In the genomic region with DNA sequence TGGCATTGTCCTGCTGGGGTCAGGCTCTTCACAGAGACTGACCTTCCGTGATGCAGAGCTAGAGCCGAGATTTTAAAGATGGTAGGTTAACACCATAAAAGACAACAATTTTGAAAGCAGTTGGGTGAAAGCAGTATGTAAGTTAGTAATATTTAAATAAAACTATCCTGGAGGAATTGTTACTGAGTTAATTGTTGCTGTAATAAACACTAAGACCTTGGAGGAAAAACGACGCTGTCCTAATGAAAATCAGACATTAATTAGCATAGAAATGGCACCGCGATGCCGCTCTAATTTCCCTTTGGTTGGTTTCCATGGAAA, we compare ENCODE assay signal across 8 cellular contexts. TPM values are rescaled to one million over a fixed set of nuclear protein-coding genes. Genes with fewer than 3 reads are reported as not detected.
DNase-seq lines count a peak whose midpoint lies in the region; TF ChIP-seq lines count a peak whose summit lies in the region.

No MANE protein-coding gene starts in this region.

- H3K36me3 ChIP-seq in BE2C, result peaks cover 3% of the 10 kb centered on the region; the same call in 1 of the 2 replicates
- 0 out of 2 replicates have a peak, but pooled peaks cover 3% of the 10 kb centered on the region for H3K36me3 ChIP-seq in KOPT-K1 (ENCODE audit: insufficient read depth, low read length)
- no peaks in the 10 kb centered on the region for H3K36me3 ChIP-seq in endocrine pancreas (ENCODE audit: control insufficient read depth, insufficient read depth, low read length)
- H3K36me3 ChIP-seq in neutrophil, result no peaks in the 10 kb centered on the region

- H3K27ac ChIP-seq in KOPT-K1 (ENCODE audit: low read depth, low read length, poor library complexity, severe bottlenecking) (peak overlapping the region; percentile 92), neutrophil (peak overlapping the region; percentile 93)

- H3K4me1 ChIP-seq in BE2C (peaks cover 2% of the 10 kb centered on the region; the same call in 1 of the 2 replicates), endocrine pancreas (ENCODE audit: control insufficient read depth, insufficient read depth, low read length) (no peaks in the 10 kb centered on the region), neutrophil (ENCODE audit: control insufficient read depth in 1 of 2, insufficient read depth in 1 of 2, low read depth in 1 of 2, low read length in 1 of 2) (peaks cover 25 to 30% of the 10 kb centered on the region in 2 experiments)

- no peaks in the 10 kb centered on the region for H3K9me3 ChIP-seq in BE2C
- no peaks in the 10 kb centered on the region for H3K9me3 ChIP-seq in KOPT-K1 (ENCODE audit: insufficient read depth, low read length, poor library complexity, severe bottlenecking)
- no peaks in the 10 kb centered on the region for H3K9me3 ChIP-seq in endocrine pancreas (ENCODE audit: control insufficient read depth, low read length)
- no peaks in the 10 kb centered on the region for H3K9me3 ChIP-seq in neutrophil

- no peak for TF ChIP-seq CTCF in BE2C (IDR thresholded peaks at IDR 0.05; ENCODE audit: low read depth, low read length)
- no peak for TF ChIP-seq CTCF in neutrophil (IDR thresholded peaks at IDR 0.05)

- H3K9ac ChIP-seq in endocrine pancreas (ENCODE audit: control insufficient read depth, insufficient read depth, low read length), result no peak overlapping the region

- peak overlapping the region; percentile 100 for H3K4me3 ChIP-seq in BE2C (ENCODE audit: low read depth, low read length)
- peak overlapping the region; percentile 87 for H3K4me3 ChIP-seq in endocrine pancreas (ENCODE audit: control insufficient read depth, insufficient read depth, low read length)
- peak overlapping the region; percentile 90 to 98 for H3K4me3 ChIP-seq in neutrophil (ENCODE audit: low read depth in 1 of 2, low read length in 1 of 2)

- DNase-seq in BE2C, result no peak
- DNase-seq in NOMO-1 (lab: John Stamatoyannopoulos, UW; ENCODE audit: unreplicated experiment in 2 of 2), result no peak
- DNase-seq in SKM-1 treated with dmso at 0.1 percent for 144 hours (lab: John Stamatoyannopoulos, UW; ENCODE audit: unreplicated experiment), result no peak
- no peak for DNase-seq in activated T-cell treated with anti-CD3 and anti-CD28 coated beads, Interleukin-2, amount 50 U/mL, for 1 hour
- no peak for DNase-seq in activated CD8-positive, alpha-beta memory T cell treated with anti-CD3 and anti-CD28 coated beads, Interleukin-2, amount 50 U/mL, for 48 hours

- H3K27me3 ChIP-seq in BE2C, result no peaks in the 10 kb centered on the region
- H3K27me3 ChIP-seq in endocrine pancreas (ENCODE audit: control insufficient read depth, insufficient read depth, low read length), result no peaks in the 10 kb centered on the region
- no peaks in the 10 kb centered on the region for H3K27me3 ChIP-seq in neutrophil

RNA-seq across cellular contexts. Expression of gene ANP32E, which starts 0.7 kb away (rescaled TPM):
- 32.3 TPM for polyA plus RNA-seq in BE2C (2012; ENCODE audit: insufficient read depth, insufficient read length, low read depth)

RNA-seq across cellular contexts. Expression of gene CA14, which starts 21.0 kb away (rescaled TPM):
- polyA plus RNA-seq in BE2C (2012; ENCODE audit: insufficient read depth, insufficient read length, low read depth), result 2.8 TPM

RNA-seq across cellular contexts. Expression of gene APH1A, which starts 32.2 kb away (rescaled TPM):
- polyA plus RNA-seq in BE2C (2012; ENCODE audit: insufficient read depth, insufficient read length, low read depth), result 136 TPM

RNA-seq across cellular contexts. Expression of gene C1orf54, which starts 36.0 kb away (rescaled TPM):
- polyA plus RNA-seq in BE2C (2012; ENCODE audit: insufficient read depth, insufficient read length, low read depth), result 1.6 TPM

RNA-seq across cellular contexts. Expression of gene CIART, which starts 45.8 kb away (rescaled TPM):
- 7.3 TPM for polyA plus RNA-seq in BE2C (2012; ENCODE audit: insufficient read depth, insufficient read length, low read depth)
